Comparison of ENCODE assay signal across 19 cellular contexts in genomic region chr1:190633488-190633887, GRCh38.
DNase-seq lines count a peak whose midpoint lies in the region; ATAC-seq and TF ChIP-seq lines count a peak whose summit lies in the region.
"Had no signal": no experiment of that assay in that cellular context is flagged by ENCODE, and none has a peak within 500 bp of the region (broad histone marks: within the 10 kb centered on the region; RNA-seq: fewer than 3 reads in every experiment).

No MANE protein-coding gene starts in this region.

- no peaks in the 10 kb centered on the region for H3K9me3 ChIP-seq in cardiac muscle cell (ENCODE audit: low read depth)
- H3K9me3 ChIP-seq in OCI-LY1 (ENCODE audit: low read length) = no peaks in the 10 kb centered on the region
- H3K9me3 ChIP-seq: SJCRH30 had no signal

- H3K4me1 ChIP-seq in cardiac muscle cell (ENCODE audit: low read depth) = no peaks in the 10 kb centered on the region
- H3K4me1 ChIP-seq in OCI-LY1 (ENCODE audit: insufficient read depth, low read length, severe bottlenecking) = no peaks in the 10 kb centered on the region
- H3K4me1 ChIP-seq: SJCRH30 had no signal

- TF ChIP-seq CTCF in cardiac muscle cell (IDR thresholded peaks at IDR 0.05; ENCODE audit: low read depth, low read length) (no peak), OCI-LY1 (IDR thresholded peaks at IDR 0.05; ENCODE audit: low read length) (peak; percentile 13; the same call in 1 of the 2 replicates), epithelial cell of proximal tubule (conservative IDR thresholded peaks at IDR 0.05; ENCODE audit: low read depth, low read length) (peak; percentile 29)

- intact Hi-C loops in Right ventricle myocardium inferior (cut with DNase I) = loop anchor here (2.0 kb wide), 1 partner anchor 53 kb away; no protein-coding TSS in a partner anchor
- intact Hi-C loops in Right ventricle myocardium superior (cut with DNase I) = no loop called here

- no peak overlapping the region for H3K9ac ChIP-seq in OCI-LY1 (ENCODE audit: low read length)

- H3K4me3 ChIP-seq in cardiac muscle cell = no peak overlapping the region
- no peak overlapping the region for H3K4me3 ChIP-seq in OCI-LY1 (ENCODE audit: low read depth, low read length, poor library complexity, severe bottlenecking)
- H3K4me3 ChIP-seq in epithelial cell of proximal tubule (ENCODE audit: low read depth, low read length) = no peak overlapping the region
- H3K4me3 ChIP-seq: SJCRH30 had no signal

- no peaks in the 10 kb centered on the region for H3K79me2 ChIP-seq in OCI-LY1 (ENCODE audit: insufficient read depth, low read length)

- no peaks in the 10 kb centered on the region for H3F3A ChIP-seq in OCI-LY1 (ENCODE audit: insufficient read depth, low read length)

- no peak overlapping the region for H2AFZ ChIP-seq in OCI-LY1 (ENCODE audit: low read length)

- H3K27me3 ChIP-seq in cardiac muscle cell (no peaks in the 10 kb centered on the region), OCI-LY1 (ENCODE audit: insufficient read depth, low read length) (no peaks in the 10 kb centered on the region)
- H3K27me3 ChIP-seq: SJCRH30 had no signal

- H3K27ac ChIP-seq in cardiac muscle cell (no peak overlapping the region), OCI-LY1 (ENCODE audit: low read depth, low read length, poor library complexity, severe bottlenecking) (no peak overlapping the region)
- H3K27ac ChIP-seq: SJCRH30 had no signal

- no peak overlapping the region for H3K4me2 ChIP-seq in OCI-LY1 (ENCODE audit: low read length)

- ATAC-seq in Right ventricle myocardium inferior = no peak
- ATAC-seq in GM21529 (IDR thresholded peaks at IDR 0.05; ENCODE audit: unreplicated experiment) = no peak
- ATAC-seq in GM18861 (IDR thresholded peaks at IDR 0.05; ENCODE audit: unreplicated experiment) = no peak
- ATAC-seq in Right ventricle myocardium superior (ENCODE audit: poor library complexity) = no peak
- ATAC-seq: naive thymus-derived CD4-positive, alpha-beta T cell; stimulated activated naive CD8-positive, alpha-beta T cell treated with anti-CD3 and anti-CD28 coated beads, Interleukin-15, Interleukin-2, amounts not matched to agents 100 U/mL and 50 U/mL, for 24 hours had no signal

- no peaks in the 10 kb centered on the region for H4K20me1 ChIP-seq in OCI-LY1 (ENCODE audit: insufficient read depth, low read length)

- H3K9me2 ChIP-seq in OCI-LY1 (ENCODE audit: low read depth, low read length) = no peaks in the 10 kb centered on the region

- DNase-seq in cardiac muscle cell (ENCODE audit: low read depth in 1 of 2, low spot score in 1 of 2) (peak; percentile 4 to 30), Right ventricle myocardium inferior (ENCODE audit: missing footprints) (no peak), epithelial cell of proximal tubule (ENCODE audit: low read depth) (no peak), NK-92 (lab: John Stamatoyannopoulos, UW; ENCODE audit: unreplicated experiment) (no peak), Right ventricle myocardium superior (no peak)
- DNase-seq: ACHN; activated CD4-positive, alpha-beta T cell treated with anti-CD3 and anti-CD28 coated beads, Interleukin-2, amount 10 ng/mL, durations not matched to agents 24 days and 14 days; activated CD8-positive, alpha-beta memory T cell treated with anti-CD3 and anti-CD28 coated beads, Interleukin-2, amount 50 U/mL, for 48 hours; activated naive CD4-positive, alpha-beta T cell; CD4-positive, alpha-beta memory T cell; EL; mammary epithelial cell; naive thymus-derived CD4-positive, alpha-beta T cell; NCI-H1092 treated with DMSO at 0.1 percent for 48 hours; stimulated activated naive CD8-positive, alpha-beta T cell treated with anti-CD3 and anti-CD28 coated beads, Interleukin-15, Interleukin-2, amounts not matched to agents 100 U/mL and 50 U/mL, for 24 hours had no signal

- H3K36me3 ChIP-seq in cardiac muscle cell (no peaks in the 10 kb centered on the region), OCI-LY1 (ENCODE audit: insufficient read depth, low read length) (no peaks in the 10 kb centered on the region)
- H3K36me3 ChIP-seq: SJCRH30 had no signal

Comparison
In these comparisons a context has a peak if more than half of its experiments do, and no peak if none do; other contexts are left out.
1. DNase-seq: peak in cardiac muscle cell (2 of 2); none in Right ventricle myocardium inferior (single experiment), epithelial cell of proximal tubule (single experiment), NK-92 (single experiment) and Right ventricle myocardium superior (single experiment).